1 cellular context compared by ENCODE assay signal in genomic region chr14:61321385-61322010, GRCh38.
TF ChIP-seq lines count a peak whose summit lies in the region.

TSS of gene PRKCH (plus strand) at chr14:61321579. CDS start at chr14:61322102, 523 bp downstream.

TF ChIP-seq in HEK293, 187 proteins besides CTCF, POLR2A, EP300 and RAD21 (continued from another document and continues in another):
- TF ChIP-seq ZNF785 (tag by site-specific recombination; IDR thresholded peaks at IDR 0.05) (no peak), TRIM28 (IDR thresholded peaks at IDR 0.05; ENCODE audit: borderline replicate concordance, low read length) (no peak), KLF7 (tag by site-specific recombination; IDR thresholded peaks at IDR 0.05; ENCODE audit: borderline replicate concordance) (no peak; the same call in 1 of the 2 replicates), ZNF223 (tag by site-specific recombination; IDR thresholded peaks at IDR 0.05) (no peak), ZNF513 (tag by site-specific recombination; IDR thresholded peaks at IDR 0.05) (no peak), SALL2 (tag by site-specific recombination; IDR thresholded peaks at IDR 0.05; ENCODE audit: borderline replicate concordance) (no peak), MYNN (tag by site-specific recombination; IDR thresholded peaks at IDR 0.05; ENCODE audit: borderline replicate concordance) (no peak), ZNF548 (tag by site-specific recombination; IDR thresholded peaks at IDR 0.05) (no peak), ZNF629 (tag by site-specific recombination; IDR thresholded peaks at IDR 0.05) (no peak), ZFP69B (tag by site-specific recombination; IDR thresholded peaks at IDR 0.05) (no peak), PBX3 (CRISPR knock-in tag; IDR thresholded peaks at IDR 0.05) (no peak), ZNF585B (tag by site-specific recombination; IDR thresholded peaks at IDR 0.05) (no peak), ZBTB49 (tag by site-specific recombination; IDR thresholded peaks at IDR 0.05; ENCODE audit: low read depth) (no peak), ZNF26 (tag by site-specific recombination; IDR thresholded peaks at IDR 0.05) (no peak), ZNF121 (tag by site-specific recombination; IDR thresholded peaks at IDR 0.05) (no peak), ZSCAN5A (tag by site-specific recombination; IDR thresholded peaks at IDR 0.05) (no peak), ZNF169 (tag by site-specific recombination; IDR thresholded peaks at IDR 0.05) (no peak), ZNF529 (tag by site-specific recombination; IDR thresholded peaks at IDR 0.05; ENCODE audit: insufficient replicate concordance) (no peak), ZNF174 (tag by site-specific recombination; IDR thresholded peaks at IDR 0.05) (no peak), ZNF830 (tag by site-specific recombination; IDR thresholded peaks at IDR 0.05; ENCODE audit: low read depth) (no peak), ZNF202 (tag by site-specific recombination; IDR thresholded peaks at IDR 0.05; ENCODE audit: borderline replicate concordance) (no peak), ZBTB26 (tag by site-specific recombination; optimal IDR thresholded peaks at IDR 0.05) (peak; percentile 84), ZNF692 (tag by site-specific recombination; IDR thresholded peaks at IDR 0.05) (no peak), ZBTB11 (tag by site-specific recombination; conservative IDR thresholded peaks at IDR 0.05; ENCODE audit: low read depth) (no peak), ZNF596 (tag by site-specific recombination; IDR thresholded peaks at IDR 0.05) (no peak), TSHZ1 (tag by site-specific recombination; IDR thresholded peaks at IDR 0.05; ENCODE audit: borderline replicate concordance) (no peak), ZNF571 (tag by site-specific recombination; IDR thresholded peaks at IDR 0.05) (no peak), ZFP41 (tag by site-specific recombination; IDR thresholded peaks at IDR 0.05; ENCODE audit: borderline replicate concordance) (no peak), ZBTB44 (tag by site-specific recombination; IDR thresholded peaks at IDR 0.05) (peak; percentile 14; the same call in 1 of the 2 replicates), ZBTB21 (tag by site-specific recombination; IDR thresholded peaks at IDR 0.05) (no peak), ZNF138 (tag by site-specific recombination; IDR thresholded peaks at IDR 0.05; ENCODE audit: borderline replicate concordance) (no peak)
